ENCODE assay signal across 2 cellular contexts in the genomic region with DNA sequence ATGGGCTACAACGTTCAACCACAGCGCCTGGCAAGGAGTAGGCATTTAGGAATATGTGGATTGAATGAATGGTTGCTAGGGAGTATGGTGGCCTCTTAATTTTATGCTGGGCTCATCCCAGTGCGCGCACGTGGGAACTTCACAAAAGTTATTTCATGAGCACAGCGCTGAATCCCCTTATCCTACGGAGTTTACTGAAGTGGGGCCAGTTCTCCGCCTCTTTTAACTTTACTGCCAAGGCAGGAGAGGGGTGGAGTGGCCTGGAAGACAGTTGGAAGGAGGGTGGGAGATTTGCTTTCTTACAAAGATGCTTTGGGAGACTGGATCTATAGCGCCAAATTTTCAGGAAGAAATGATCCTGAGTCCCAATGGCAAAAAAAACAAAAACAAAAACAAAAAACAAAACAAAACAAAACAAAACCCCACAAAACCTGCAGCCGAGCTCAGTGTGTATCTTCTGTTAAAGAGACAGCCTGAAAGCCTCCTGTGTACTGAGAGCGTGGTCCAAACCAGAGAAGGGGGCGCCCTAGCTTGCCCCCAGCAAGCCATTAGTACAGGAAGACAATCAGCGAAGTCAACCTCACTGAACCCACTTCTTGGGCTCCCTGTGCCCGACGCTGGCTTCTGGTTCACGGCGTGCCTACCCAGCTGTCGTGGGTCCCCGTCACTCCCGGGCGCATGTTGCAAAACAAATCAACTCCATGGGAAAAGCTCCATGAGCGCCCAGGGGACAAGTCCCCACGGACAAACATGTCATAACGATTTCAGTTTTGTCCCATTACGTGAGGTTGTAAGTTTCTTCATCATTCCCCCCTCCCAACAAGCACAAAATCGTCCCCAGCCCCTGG.
TF ChIP-seq lines count a peak whose summit lies in the region.

No MANE protein-coding gene starts in this region.

TF ChIP-seq in HEK293, 187 proteins besides CTCF, POLR2A, EP300 and RAD21 (continued from another document):
- TF ChIP-seq ZNF645 (tag by site-specific recombination; IDR thresholded peaks at IDR 0.05) = no peak
- TF ChIP-seq, protein P1, sequence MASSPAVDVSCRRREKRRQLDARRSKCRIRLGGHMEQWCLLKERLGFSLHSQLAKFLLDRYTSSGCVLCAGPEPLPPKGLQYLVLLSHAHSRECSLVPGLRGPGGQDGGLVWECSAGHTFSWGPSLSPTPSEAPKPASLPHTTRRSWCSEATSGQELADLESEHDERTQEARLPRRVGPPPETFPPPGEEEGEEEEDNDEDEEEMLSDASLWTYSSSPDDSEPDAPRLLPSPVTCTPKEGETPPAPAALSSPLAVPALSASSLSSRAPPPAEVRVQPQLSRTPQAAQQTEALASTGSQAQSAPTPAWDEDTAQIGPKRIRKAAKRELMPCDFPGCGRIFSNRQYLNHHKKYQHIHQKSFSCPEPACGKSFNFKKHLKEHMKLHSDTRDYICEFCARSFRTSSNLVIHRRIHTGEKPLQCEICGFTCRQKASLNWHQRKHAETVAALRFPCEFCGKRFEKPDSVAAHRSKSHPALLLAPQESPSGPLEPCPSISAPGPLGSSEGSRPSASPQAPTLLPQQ (tag by site-specific recombination; IDR thresholded peaks at IDR 0.05) = peak; percentile 77
- TF ChIP-seq PRDM10 (tag by site-specific recombination; IDR thresholded peaks at IDR 0.05) = peak; percentile 69
- no peak for TF ChIP-seq ZBTB7A (tag by site-specific recombination; IDR thresholded peaks at IDR 0.05; ENCODE audit: low read depth)

TF ChIP-seq in WTC11, 78 proteins besides CTCF, POLR2A, EP300 and RAD21 (continued from another document):
- TF ChIP-seq ZNF532 (CRISPR knock-in tag; IDR thresholded peaks at IDR 0.05; ENCODE audit: borderline replicate concordance) (no peak), NR3C1 (CRISPR knock-in tag; conservative IDR thresholded peaks at IDR 0.05; ENCODE audit: low read depth) (no peak), PRDM15 (CRISPR knock-in tag; IDR thresholded peaks at IDR 0.05) (no peak), FOXK1 (CRISPR knock-in tag; IDR thresholded peaks at IDR 0.05) (no peak), RELA (CRISPR knock-in tag; IDR thresholded peaks at IDR 0.05; ENCODE audit: borderline replicate concordance) (no peak), AR (CRISPR knock-in tag; IDR thresholded peaks at IDR 0.05) (no peak), NFATC4 (CRISPR knock-in tag; IDR thresholded peaks at IDR 0.05) (no peak), NFYB (CRISPR knock-in tag; conservative IDR thresholded peaks at IDR 0.05; ENCODE audit: low read depth) (no peak), JAZF1 (CRISPR knock-in tag; IDR thresholded peaks at IDR 0.05) (no peak), TP53 (CRISPR knock-in tag; IDR thresholded peaks at IDR 0.05) (no peak), ELF4 (CRISPR knock-in tag; IDR thresholded peaks at IDR 0.05; ENCODE audit: low read depth) (no peak), ATF2 (CRISPR knock-in tag; IDR thresholded peaks at IDR 0.05; ENCODE audit: borderline replicate concordance, low read depth) (no peak)
- TF ChIP-seq, protein P2, sequence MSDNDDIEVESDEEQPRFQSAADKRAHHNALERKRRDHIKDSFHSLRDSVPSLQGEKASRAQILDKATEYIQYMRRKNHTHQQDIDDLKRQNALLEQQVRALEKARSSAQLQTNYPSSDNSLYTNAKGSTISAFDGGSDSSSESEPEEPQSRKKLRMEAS (CRISPR knock-in tag; IDR thresholded peaks at IDR 0.05) = no peak
